8 cellular contexts compared by ENCODE assay signal in genomic region chr18:11849845-11850747, GRCh38. TPM values are rescaled to one million over a fixed set of nuclear protein-coding genes. Genes with fewer than 3 reads are reported as not detected.
DNase-seq lines count a peak whose midpoint lies in the region; TF ChIP-seq lines count a peak whose summit lies in the region.

No MANE protein-coding gene starts in this region.

- in situ Hi-C loops in GM13976 (cut with MboI; ENCODE audit: low sequenced_read_pairs, unreplicated experiment): no loop called here

- no peak for TF ChIP-seq CTCF in GM12865 (IDR thresholded peaks at IDR 0.05; ENCODE audit: insufficient read depth, low read depth, low read length, missing control alignments)
- TF ChIP-seq CTCF in GM13976 (IDR thresholded peaks at IDR 0.05; ENCODE audit: borderline replicate concordance, control extremely low read depth, extremely low read depth, insufficient read depth, missing control alignments): no peak

- DNase-seq in GM12865 (ENCODE audit: low read depth): peak; percentile 5
- peak; percentile 66 for DNase-seq in NCI-H226
- DNase-seq in activated CD4-positive, alpha-beta memory T cell treated with anti-CD3 and anti-CD28 coated beads for 36 hours: peak; percentile 71
- peak; percentile 70 to 86 for DNase-seq in lung microvascular endothelial cell (ENCODE audit: low read depth in 2 of 2)
- DNase-seq in stimulated activated CD4-positive, alpha-beta T cell treated with anti-CD3 and anti-CD28 coated beads, Interleukin-4, amount 100 ng/mL, for 48 hours (ENCODE audit: low read depth in 2 of 2): peak; percentile 16 to 22
- DNase-seq in GM13976 (ENCODE audit: low spot score): no peak
- DNase-seq in NCI-H1930 (lab: John Stamatoyannopoulos, UW): no peak

- H3K27ac ChIP-seq in duodenal mucosa (ENCODE audit: low read depth, low read length): peak overlapping the region; percentile 93

- H3K27me3 ChIP-seq in duodenal mucosa (ENCODE audit: control insufficient read depth in 1 of 2, insufficient read depth in 2 of 2, low read length in 2 of 2): no peaks in the 10 kb centered on the region

- H3K36me3 Mint-ChIP-seq in activated CD4-positive, alpha-beta memory T cell treated with anti-CD3 and anti-CD28 coated beads for 36 hours: peaks cover 9% of the 10 kb centered on the region

- CTCF ChIA-PET in activated CD4-positive, alpha-beta memory T cell treated with anti-CD3 and anti-CD28 coated beads for 36 hours (lab: Charles Lee): interaction anchor here (0.6 to 0.7 kb wide), 2 partner anchors 12 to 87 kb away, joined by 3 read pairs; no protein-coding TSS in a partner anchor

- H3K9me3 Mint-ChIP-seq in activated CD4-positive, alpha-beta memory T cell treated with anti-CD3 and anti-CD28 coated beads for 36 hours: no peaks in the 10 kb centered on the region

- peaks cover 18 to 33% of the 10 kb centered on the region in 2 donors for H3K4me1 ChIP-seq in duodenal mucosa (ENCODE audit: control insufficient read depth in 1 of 2, insufficient read depth in 2 of 2, low read length in 2 of 2)

- H3K9ac ChIP-seq in duodenal mucosa (ENCODE audit: low read depth in 1 of 2, low read length in 2 of 2): peak overlapping the region; percentile 99 to 100

- no peaks in the 10 kb centered on the region for H3K27me3 Mint-ChIP-seq in activated CD4-positive, alpha-beta memory T cell treated with anti-CD3 and anti-CD28 coated beads for 36 hours

- intact Hi-C loops in activated CD4-positive, alpha-beta memory T cell treated with anti-CD3 and anti-CD28 coated beads for 36 hours (cut with micrococcal nuclease): loop anchor here (2.0 to 5.0 kb wide), 2 partner anchors 192 to 1935 kb away; partner anchors contain the start of gene VAPA

- no peaks in the 10 kb centered on the region for H3K36me3 ChIP-seq in duodenal mucosa (ENCODE audit: control insufficient read depth in 1 of 2, insufficient read depth in 2 of 2, low read length in 2 of 2)

- H3K4me3 Mint-ChIP-seq in activated CD4-positive, alpha-beta memory T cell treated with anti-CD3 and anti-CD28 coated beads for 36 hours: peak overlapping the region; percentile 100

- POLR2A ChIA-PET in activated CD4-positive, alpha-beta memory T cell treated with anti-CD3 and anti-CD28 coated beads for 36 hours (lab: Charles Lee): interaction anchor here (0.6 to 1.5 kb wide), 4 partner anchors 14 to 131 kb away, joined by 3 to 5 read pairs (median 3); partner anchors contain the start of gene IMPA2

- H3K9me3 ChIP-seq in duodenal mucosa (ENCODE audit: control insufficient read depth in 1 of 2, low read length in 2 of 2): no peaks in the 10 kb centered on the region

- peaks cover 30% of the 10 kb centered on the region for H3K4me1 Mint-ChIP-seq in activated CD4-positive, alpha-beta memory T cell treated with anti-CD3 and anti-CD28 coated beads for 36 hours (ENCODE audit: low read depth)

- H3K4me3 ChIP-seq in GM12865 (ENCODE audit: low read depth, low read length): peak overlapping the region; percentile 94
- H3K4me3 ChIP-seq in duodenal mucosa (ENCODE audit: low read depth in 1 of 2, low read length in 2 of 2): peak overlapping the region; percentile 99 to 100

- peak overlapping the region; percentile 95 for H3K27ac Mint-ChIP-seq in activated CD4-positive, alpha-beta memory T cell treated with anti-CD3 and anti-CD28 coated beads for 36 hours

RNA-seq across cellular contexts. Expression of gene CHMP1B, which starts 1.1 kb away (rescaled TPM):
- 10 to 100 TPM; 21.2 to 22.0 TPM for total RNA-seq in activated CD4-positive, alpha-beta memory T cell treated with anti-CD3 and anti-CD28 coated beads for 36 hours
- total RNA-seq in lung microvascular endothelial cell: 45.5 and 67.1 TPM in 2 replicates

RNA-seq across cellular contexts. Expression of gene MPPE1, which starts 58.0 kb away (rescaled TPM):
- total RNA-seq in activated CD4-positive, alpha-beta memory T cell treated with anti-CD3 and anti-CD28 coated beads for 36 hours: 10 to 100 TPM; 34.0 to 35.4 TPM
- 11.6 and 13.9 TPM in 2 replicates for total RNA-seq in lung microvascular endothelial cell

Comparison
In these comparisons a context has a peak if more than half of its experiments do, and no peak if none do; other contexts are left out.
1. DNase-seq: peak in GM12865 (single experiment), NCI-H226 (single experiment), activated CD4-positive, alpha-beta memory T cell treated with anti-CD3 and anti-CD28 coated beads for 36 hours (single experiment), lung microvascular endothelial cell (2 of 2) and stimulated activated CD4-positive, alpha-beta T cell treated with anti-CD3 and anti-CD28 coated beads, Interleukin-4, amount 100 ng/mL, for 48 hours (2 of 2); none in GM13976 (single experiment) and NCI-H1930 (0 of 2).